ENCODE assay signal across 13 cellular contexts in the genomic region with DNA sequence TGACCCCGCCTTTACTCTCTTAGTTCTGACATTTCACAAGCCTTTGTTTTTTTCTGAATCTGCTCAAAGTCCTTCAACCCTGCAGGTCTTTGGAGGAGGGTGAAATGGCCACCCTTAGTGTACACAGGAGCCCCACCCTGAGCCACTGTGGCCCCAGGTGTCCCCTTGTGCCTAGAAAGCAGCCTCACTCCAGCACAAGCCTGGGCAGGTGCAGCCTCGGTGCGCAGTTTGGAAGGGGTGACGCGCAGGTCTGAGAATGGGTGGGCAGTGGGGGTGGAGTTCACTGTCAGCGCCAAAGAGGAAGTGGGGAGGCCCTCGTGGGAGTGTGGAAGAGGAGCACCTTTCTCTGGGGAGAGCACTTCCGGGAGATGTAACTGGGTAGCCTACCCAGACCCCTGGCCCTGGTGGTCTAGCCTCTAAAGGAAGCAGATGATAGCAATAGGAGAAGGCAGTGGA. TPM values are rescaled to one million over a fixed set of nuclear protein-coding genes. Genes with fewer than 3 reads are reported as not detected.
DNase-seq lines count a peak whose midpoint lies in the region; ATAC-seq and TF ChIP-seq lines count a peak whose summit lies in the region.
"Had no signal": no experiment of that assay in that cellular context is flagged by ENCODE, and none has a peak within 500 bp of the region (broad histone marks: within the 10 kb centered on the region; RNA-seq: fewer than 3 reads in every experiment).

No MANE protein-coding gene starts in this region.

- peak; percentile 53 for DNase-seq in CMK (ENCODE audit: low read depth)
- peak; percentile 52 for DNase-seq in GM20000 (ENCODE audit: low spot score)
- DNase-seq in SKM-1 (lab: John Stamatoyannopoulos, UW; ENCODE audit: unreplicated experiment) = peak; percentile 33
- DNase-seq in mesothelial cell of epicardium (ENCODE audit: low spot score in 2 of 2, unreplicated experiment in 2 of 2) = no peak
- DNase-seq in SK-N-DZ (ENCODE audit: low spot score) = no peak
- DNase-seq in NK-92 (lab: John Stamatoyannopoulos, UW; ENCODE audit: unreplicated experiment) = no peak
- no peak for DNase-seq in islet precursor cell
- DNase-seq: heart right ventricle; mammary epithelial cell; NCI-H2081 treated with DMSO at 0.1 percent for 48 hours; stimulated activated CD4-positive, alpha-beta T cell treated with anti-CD3 and anti-CD28 coated beads, Interleukin-2, amount 100 ng/mL, for 48 hours; T1000 had no signal

- H3K9me3 Mint-ChIP-seq in mesothelial cell of epicardium = no peaks in the 10 kb centered on the region

- H3K4me3 Mint-ChIP-seq in mesothelial cell of epicardium = no peak overlapping the region

- H3K36me3 Mint-ChIP-seq in mesothelial cell of epicardium = no peaks in the 10 kb centered on the region

- TF ChIP-seq CTCF in GM20000 (IDR thresholded peaks at IDR 0.05; ENCODE audit: extremely low read depth, missing control alignments) (no peak), mesothelial cell of epicardium (IDR thresholded peaks at IDR 0.05; ENCODE audit: unreplicated experiment) (no peak)

- no peak for ATAC-seq in GM19395 (IDR thresholded peaks at IDR 0.05; ENCODE audit: unreplicated experiment)

- peaks cover 51% of the 10 kb centered on the region for H3K4me1 Mint-ChIP-seq in mesothelial cell of epicardium

- H3K27me3 Mint-ChIP-seq in mesothelial cell of epicardium (ENCODE audit: low read depth) = no peaks in the 10 kb centered on the region

- H3K27ac Mint-ChIP-seq in mesothelial cell of epicardium = peak overlapping the region; percentile 30

RNA-seq across cellular contexts. Expression of a gene that starts 17.1 kb away (rescaled TPM):
- total RNA-seq in mesothelial cell of epicardium = 71.1 to 76.5 TPM (median 75.7 TPM) in 3 replicates
- 19.9 and 27.0 TPM in 2 replicates for polyA plus RNA-seq in SK-N-DZ (2014; cell fraction: cytosol; rRNA removed)
- polyA plus RNA-seq in SK-N-DZ (2014; cell fraction: nucleus; rRNA removed) = 18.5 and 25.6 TPM in 2 replicates

Comparison
In these comparisons a context has a peak if more than half of its experiments do, and no peak if none do; other contexts are left out.
1. DNase-seq: peak in CMK (single experiment), GM20000 (single experiment) and SKM-1 (single experiment); none in mesothelial cell of epicardium (0 of 2), SK-N-DZ (single experiment), NK-92 (single experiment) and islet precursor cell (single experiment).